Comparison of ENCODE assay signal across 12 cellular contexts in genomic region chr4:145640236-145640635, GRCh38. TPM values are rescaled to one million over a fixed set of nuclear protein-coding genes. Genes with fewer than 3 reads are reported as not detected.
DNase-seq lines count a peak whose midpoint lies in the region; ATAC-seq and TF ChIP-seq lines count a peak whose summit lies in the region.
"Not testable (repeated sequence)": the region's sequence is repeated elsewhere in the genome, so short reads cannot be mapped to it uniquely, and the experiment has no call there.
"Had no signal": no experiment of that assay in that cellular context is flagged by ENCODE, and none has a peak within 500 bp of the region (broad histone marks: within the 10 kb centered on the region; RNA-seq: fewer than 3 reads in every experiment).

No MANE protein-coding gene starts in this region.

- in situ Hi-C loops in astrocyte of the cerebellum (cut with HindIII; ENCODE audit: low sequenced_read_pairs) = not testable (repeated sequence)

- intact Hi-C loops in Right ventricle myocardium superior (cut with DNase I); uterus (cut with DNase I; ENCODE audit: low total_unique reads): not testable (repeated sequence)

- not testable (repeated sequence) for H3K4me3 ChIP-seq in astrocyte of the cerebellum (ENCODE audit: low read depth, low read length); fibroblast of lung (replicated peaks in 1 of 4; ENCODE audit: control extremely low read depth in 1 of 4, insufficient read depth in 1 of 4, low read depth in 3 of 4, low read length in 4 of 4); uterus

- not testable (repeated sequence) for H3K27me3 Mint-ChIP-seq in mesothelial cell of epicardium (ENCODE audit: low read depth)

- H3K9ac ChIP-seq in fibroblast of lung (ENCODE audit: insufficient read depth, low read length) = not testable (repeated sequence)

- not testable (repeated sequence) for H3K27ac ChIP-seq in fibroblast of lung (ENCODE audit: insufficient read depth, low read length)
- H3K27ac ChIP-seq in uterus = peak overlapping the region; percentile 0 to 41

- not testable (repeated sequence) for H3K4me1 ChIP-seq in fibroblast of lung (ENCODE audit: control insufficient read depth, extremely low read depth, insufficient read depth, low read length); uterus

- DNase-seq in AG08396 (ENCODE audit: low spot score) (peak; percentile 19), GM04504 (ENCODE audit: low read depth) (peak; percentile 22), NCI-H226 (peak; percentile 62), astrocyte of the cerebellum (ENCODE audit: low read depth) (peak; percentile 12), fibroblast of lung (ENCODE audit: low read depth in 2 of 2) (peak; percentile 71 to 78)
- DNase-seq in Right ventricle myocardium superior; mesothelial cell of epicardium (ENCODE audit: low spot score in 2 of 2, unreplicated experiment in 2 of 2); uterus: not testable (repeated sequence)

- H3K9me3 Mint-ChIP-seq in mesothelial cell of epicardium = not testable (repeated sequence)

- not testable (repeated sequence) for H3K36me3 Mint-ChIP-seq in mesothelial cell of epicardium

- H3K79me2 ChIP-seq in fibroblast of lung (ENCODE audit: control insufficient read depth, insufficient read depth, low read length) = not testable (repeated sequence)

- peaks cover 14% of the 10 kb centered on the region for H3K4me1 Mint-ChIP-seq in mesothelial cell of epicardium

- H3K4me2 ChIP-seq in fibroblast of lung (ENCODE audit: extremely low read depth, insufficient read depth, low read length) = not testable (repeated sequence)

- H3K27me3 ChIP-seq in fibroblast of lung (ENCODE audit: control insufficient read depth, insufficient read depth, low read length); uterus: not testable (repeated sequence)

- TF ChIP-seq CTCF in astrocyte of the cerebellum (IDR thresholded peaks at IDR 0.05; ENCODE audit: low read depth, low read length, missing control alignments); fibroblast of lung (conservative IDR thresholded peaks at IDR 0.05 in 1 of 2, IDR thresholded peaks at IDR 0.05 in 1 of 2; ENCODE audit: low read depth in 1 of 2, low read length in 2 of 2); mesothelial cell of epicardium (IDR thresholded peaks at IDR 0.05; ENCODE audit: unreplicated experiment); uterus (IDR thresholded peaks at IDR 0.05): not testable (repeated sequence)

- H4K20me1 ChIP-seq in fibroblast of lung (ENCODE audit: control insufficient read depth, extremely low read depth, insufficient read depth, low read length) = not testable (repeated sequence)

- H3K36me3 ChIP-seq in fibroblast of lung (ENCODE audit: control insufficient read depth, insufficient read depth, low read length); uterus: not testable (repeated sequence)

- H3K9me3 ChIP-seq in fibroblast of lung (ENCODE audit: control insufficient read depth, insufficient read depth, low read depth, low read length); uterus: not testable (repeated sequence)

- ATAC-seq in Right ventricle myocardium superior (ENCODE audit: poor library complexity) = peak; percentile 68

- H2AFZ ChIP-seq in fibroblast of lung (ENCODE audit: low read length) = not testable (repeated sequence)

- H3K27ac Mint-ChIP-seq in mesothelial cell of epicardium = peak overlapping the region; percentile 69

- TF ChIP-seq POLR2A in uterus (IDR thresholded peaks at IDR 0.05) = not testable (repeated sequence)

- not testable (repeated sequence) for H3K4me3 Mint-ChIP-seq in mesothelial cell of epicardium

RNA-seq across cellular contexts. Expression of gene MMAA, which starts 21.1 kb away (rescaled TPM):
- total RNA-seq in fibroblast of lung (2.3 and 2.8 TPM in 2 replicates), Right ventricle myocardium superior (8.6 TPM), mesothelial cell of epicardium (6.7 to 8.4 TPM (median 8.3 TPM) in 3 replicates), uterus (1 to 10 TPM in 2 of 4 donors, under 1 TPM in 2; 0.26 to 7.5 (median 3.5) TPM)
- polyA plus RNA-seq in fibroblast of lung = 3.6 and 5.4 TPM in 2 replicates
- 4.8 and 5.9 TPM in 2 replicates for polyA plus RNA-seq in fibroblast of lung (2012)
- not detected in 2 replicates for polyA minus RNA-seq in fibroblast of lung (ENCODE audit: low replicate concordance)

RNA-seq across cellular contexts. Expression of gene C4orf51, which starts 39.7 kb away (rescaled TPM):
- total RNA-seq in fibroblast of lung (not detected in 2 replicates), Right ventricle myocardium superior (not detected), mesothelial cell of epicardium (not detected in 3 replicates), uterus (not detected)
- not detected in 2 replicates for polyA plus RNA-seq in fibroblast of lung
- polyA plus RNA-seq in fibroblast of lung (2012) = not detected in 2 replicates
- not detected in 2 replicates for polyA minus RNA-seq in fibroblast of lung (ENCODE audit: low replicate concordance)
- total RNA-seq: Caco-2, HT-29, Peyer's patch had no signal
- polyA plus RNA-seq: IgD-negative memory B cell had no signal
